Comparison of ENCODE assay signal across 18 cellular contexts in genomic region chr19:4164262-4164661, GRCh38. TPM values are rescaled to one million over a fixed set of nuclear protein-coding genes. Genes with fewer than 3 reads are reported as not detected.
A peak's percentile ranks its signal among the peaks of the same experiment; 100 is the strongest.
DNase-seq lines count a peak whose midpoint lies in the region; ATAC-seq and TF ChIP-seq lines count a peak whose summit lies in the region.
"Had no signal": no experiment of that assay in that cellular context is flagged by ENCODE, and none has a peak within 500 bp of the region (broad histone marks: within the 10 kb centered on the region; RNA-seq: fewer than 3 reads in every experiment).

No MANE protein-coding gene starts in this region.

- intact Hi-C loops in left colon (cut with DNase I, micrococcal nuclease) = no loop called here

- DNase-seq in NCI-H1417 (lab: John Stamatoyannopoulos, UW) (peak in 2 of 3 experiments; percentile 25 to 55), NCI-H1417 treated with DMSO at 0.1 percent for 48 hours (lab: John Stamatoyannopoulos, UW) (no peak), H7 (peak; percentile 25), left colon (no peak), osteoblast (ENCODE audit: insufficient read length, low spot score, missing footprints) (peak; percentile 42)
- DNase-seq: BE2C; C1 segment of cervical spinal cord; Caco-2; CD4-positive, CD25-positive, alpha-beta regulatory T cell; DMS79 treated with DMSO at 0.1 percent for 48 hours; GF-D8; HCEC 1CT had no signal

- no peaks in the 10 kb centered on the region for H3K4me1 ChIP-seq in osteoblast (ENCODE audit: insufficient read depth, low read length)
- H3K4me1 ChIP-seq: BE2C, Caco-2 had no signal

- H3K9me3 ChIP-seq in osteoblast (ENCODE audit: low read depth, low read length) = no peaks in the 10 kb centered on the region
- H3K9me3 ChIP-seq: BE2C, Caco-2 had no signal

- TF ChIP-seq CTCF in osteoblast (IDR thresholded peaks at IDR 0.05; ENCODE audit: extremely low read depth, low read depth, low read length) = no peak

- H4K20me1 ChIP-seq in osteoblast (ENCODE audit: insufficient read depth, low read length) = no peaks in the 10 kb centered on the region

- no peak overlapping the region for H3K4me3 ChIP-seq in H7 (ENCODE audit: insufficient read depth, low read depth, low read length)
- no peak overlapping the region for H3K4me3 ChIP-seq in osteoblast (ENCODE audit: insufficient read depth, low read length)

- no peaks in the 10 kb centered on the region for H3K79me2 ChIP-seq in osteoblast (ENCODE audit: insufficient read depth, low read length)

- peaks cover 3% of the 10 kb centered on the region; the same call in 1 of the 2 replicates for H3K27me3 ChIP-seq in H7 (ENCODE audit: control insufficient read depth, insufficient read depth, low read length)
- H3K27me3 ChIP-seq in osteoblast (ENCODE audit: insufficient read depth, low read length) = peaks cover 5% of the 10 kb centered on the region

- ATAC-seq in left colon (peak; percentile 68), GM18519 (IDR thresholded peaks at IDR 0.05; ENCODE audit: low FRiP score, unreplicated experiment) (no peak), GM21526 (IDR thresholded peaks at IDR 0.05; ENCODE audit: low FRiP score, unreplicated experiment) (no peak)

- H3K36me3 ChIP-seq in H7 (replicated peaks; ENCODE audit: control insufficient read depth, insufficient read depth, low read length) (no peaks in the 10 kb centered on the region), osteoblast (ENCODE audit: insufficient read depth, low read length) (no peaks in the 10 kb centered on the region)
- H3K36me3 ChIP-seq: BE2C had no signal

- no peak overlapping the region for H2AFZ ChIP-seq in osteoblast (ENCODE audit: low read length)

- H3K27ac ChIP-seq in osteoblast (ENCODE audit: low read depth, low read length) = no peak overlapping the region
- H3K27ac ChIP-seq: HL-60 had no signal

- no peak overlapping the region for H3K4me2 ChIP-seq in osteoblast (ENCODE audit: insufficient read depth, low read length)

RNA-seq across cellular contexts. Expression of gene CREB3L3, which starts 10.8 kb away (rescaled TPM):
- total RNA-seq in H7 (2014; rRNA removed; shearing (Covaris generic)) = not detected in 2 replicates
- 1 to 10 TPM; 6.7 to 7.0 TPM for total RNA-seq in left colon
- total RNA-seq in osteoblast = not detected in 2 replicates
- total RNA-seq: A172; CD4-positive, CD25-positive, alpha-beta regulatory T cell; H4; HT1080 had no signal

RNA-seq across cellular contexts. Expression of gene SIRT6, which starts 18.1 kb away (rescaled TPM):
- 23.3 and 25.1 TPM in 2 replicates for total RNA-seq in H7 (2014; rRNA removed; shearing (Covaris generic))
- 100 to 1,000 TPM in 1 of 2 donors, 10 to 100 TPM in 1; 96.1 to 149 TPM for total RNA-seq in left colon
- 8.3 and 16.3 TPM in 2 replicates for total RNA-seq in osteoblast

RNA-seq across cellular contexts. Expression of gene ANKRD24, which starts 18.2 kb away (rescaled TPM):
- 1.0 and 1.2 TPM in 2 replicates for total RNA-seq in H7 (2014; rRNA removed; shearing (Covaris generic))
- total RNA-seq in left colon (1 to 10 TPM; 1.0 to 1.1 TPM), osteoblast (0.29 and 0.72 TPM in 2 replicates)

RNA-seq across cellular contexts. Expression of gene MAP2K2, which starts 40.3 kb away (rescaled TPM):
- 221 and 226 TPM in 2 replicates for total RNA-seq in H7 (2014; rRNA removed; shearing (Covaris generic))
- total RNA-seq in left colon (100 to 1,000 TPM; 208 to 229 TPM), osteoblast (221 and 233 TPM in 2 replicates)

Comparison
In these comparisons a context has a peak if more than half of its experiments do, and no peak if none do; other contexts are left out.
1. DNase-seq: peak in NCI-H1417 (2 of 3), H7 (single experiment) and osteoblast (single experiment); none in NCI-H1417 treated with DMSO at 0.1 percent for 48 hours (single experiment) and left colon (0 of 2).